ENCODE assay signal across 11 cellular contexts in the genomic region with DNA sequence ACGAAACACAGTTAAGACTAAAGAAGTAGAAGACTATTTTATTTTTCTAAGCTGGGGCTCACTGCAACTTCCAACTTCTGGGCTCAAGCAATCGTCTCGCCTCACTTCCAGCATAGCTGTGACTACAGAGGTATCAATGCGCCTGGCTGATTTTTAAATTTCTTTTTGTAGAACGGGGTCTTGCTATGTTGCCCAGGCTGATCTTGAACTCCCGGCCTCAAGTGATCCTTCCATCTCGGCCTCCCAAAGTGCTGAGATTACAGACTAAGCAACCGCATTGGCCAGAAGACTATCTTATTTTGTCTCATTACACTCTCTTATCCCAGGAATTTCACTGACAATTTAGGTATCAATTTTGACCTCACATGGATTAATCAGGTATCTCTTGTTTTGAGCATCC. TPM values are rescaled to one million over a fixed set of nuclear protein-coding genes. Genes with fewer than 3 reads are reported as not detected.
DNase-seq lines count a peak whose midpoint lies in the region; ATAC-seq and TF ChIP-seq lines count a peak whose summit lies in the region.
"Had no signal": no experiment of that assay in that cellular context is flagged by ENCODE, and none has a peak within 500 bp of the region (broad histone marks: within the 10 kb centered on the region; RNA-seq: fewer than 3 reads in every experiment).

No MANE protein-coding gene starts in this region.

- DNase-seq in heart left ventricle (no peak), left cardiac atrium (no peak), kidney epithelial cell (ENCODE audit: low read depth) (no peak), type B pancreatic cell (ENCODE audit: extremely low spot score, unreplicated experiment) (no peak), body of pancreas (no peak), HEK293T (ENCODE audit: extremely low spot score) (no peak)
- DNase-seq in activated naive CD8-positive, alpha-beta T cell treated with anti-CD3 and anti-CD28 coated beads, Interleukin-2, amount 50 U/mL, for 24 hours = no peak
- DNase-seq: DMS 273 treated with DMSO at 0.1 percent for 48 hours; NCI-H1417; stimulated activated naive CD4-positive, alpha-beta T cell had no signal

- H3K9me3 Mint-ChIP-seq in activated naive CD8-positive, alpha-beta T cell treated with anti-CD3 and anti-CD28 coated beads, Interleukin-2, amount 50 U/mL, for 24 hours = no peaks in the 10 kb centered on the region
- H3K9me3 Mint-ChIP-seq in type B pancreatic cell = no peaks in the 10 kb centered on the region

- no peaks in the 10 kb centered on the region for H3K27me3 Mint-ChIP-seq in activated naive CD8-positive, alpha-beta T cell treated with anti-CD3 and anti-CD28 coated beads, Interleukin-2, amount 50 U/mL, for 24 hours
- H3K27me3 Mint-ChIP-seq in type B pancreatic cell = no peaks in the 10 kb centered on the region

- CTCF ChIA-PET in HEK293T (lab: Yijun Ruan, JAX) = no interaction called here

- peak overlapping the region; percentile 95 for H3K27ac Mint-ChIP-seq in activated naive CD8-positive, alpha-beta T cell treated with anti-CD3 and anti-CD28 coated beads, Interleukin-2, amount 50 U/mL, for 24 hours
- H3K27ac Mint-ChIP-seq in type B pancreatic cell = peak overlapping the region; percentile 99

- H3K36me3 ChIP-seq in heart left ventricle = peaks cover 0 to 34% (median 8%) of the 10 kb centered on the region in 9 donors
- H3K36me3 ChIP-seq in kidney epithelial cell (ENCODE audit: control insufficient read depth, insufficient read depth, low read length) = no peaks in the 10 kb centered on the region
- no peaks in the 10 kb centered on the region for H3K36me3 ChIP-seq in body of pancreas (replicated peaks in 1 of 2; ENCODE audit: insufficient read depth in 1 of 2, low read depth in 2 of 2)

- no peak for TF ChIP-seq POLR2A in heart left ventricle (IDR thresholded peaks at IDR 0.05)
- TF ChIP-seq POLR2A in body of pancreas (IDR thresholded peaks at IDR 0.05) = no peak

- peaks cover 42% of the 10 kb centered on the region for H3K4me1 Mint-ChIP-seq in activated naive CD8-positive, alpha-beta T cell treated with anti-CD3 and anti-CD28 coated beads, Interleukin-2, amount 50 U/mL, for 24 hours
- H3K4me1 Mint-ChIP-seq in type B pancreatic cell (ENCODE audit: unreplicated experiment) = peaks cover 19% of the 10 kb centered on the region

- H3K4me1 ChIP-seq in heart left ventricle = peaks cover 0 to 49% (median 23%) of the 10 kb centered on the region in 12 donors
- peaks cover 32% of the 10 kb centered on the region for H3K4me1 ChIP-seq in body of pancreas

- WGBS in heart left ventricle, 4 donors = 92 to 98% (median 96%) methylated on average over 8 of the region's 8 CpGs
- WGBS in body of pancreas, 2 donors = 87 to 94% methylated on average over 8 of the region's 8 CpGs

- peak overlapping the region in 10 of 12 donors; percentile 75 to 93 (median 86) for H3K4me3 ChIP-seq in heart left ventricle
- peak overlapping the region; percentile 98 for H3K4me3 ChIP-seq in kidney epithelial cell (ENCODE audit: low read depth, low read length)
- H3K4me3 ChIP-seq in body of pancreas = no peak overlapping the region

- intact Hi-C loops in heart left ventricle (cut with DNase I) = loop anchor here in 6 of 10 donors (5.0 to 10.0 kb wide), 3 partner anchors 54 to 331 kb away; partner anchors contain the start of genes TRMT10A (in 6 of the 6) and DNAJB14 (in 3 of the 6)
- intact Hi-C loops in left cardiac atrium (cut with DNase I) = loop anchor here (5.0 to 10.0 kb wide), 3 partner anchors 52 to 331 kb away; partner anchors contain the start of genes DNAJB14 (in 1 of the 2) and TRMT10A (in 1 of the 2)
- intact Hi-C loops in body of pancreas (cut with DNase I) = no loop called here

- peaks cover 14% of the 10 kb centered on the region for H3K36me3 Mint-ChIP-seq in activated naive CD8-positive, alpha-beta T cell treated with anti-CD3 and anti-CD28 coated beads, Interleukin-2, amount 50 U/mL, for 24 hours (ENCODE audit: low read depth)
- H3K36me3 Mint-ChIP-seq in type B pancreatic cell = no peaks in the 10 kb centered on the region

- ATAC-seq in heart left ventricle (no peak), left cardiac atrium (no peak), body of pancreas (no peak), GM21619 (IDR thresholded peaks at IDR 0.05; ENCODE audit: unreplicated experiment) (no peak)
- ATAC-seq in activated naive CD8-positive, alpha-beta T cell treated with anti-CD3 and anti-CD28 coated beads, Interleukin-2, amount 50 U/mL, for 24 hours = no peak

- TF ChIP-seq CTCF in heart left ventricle (IDR thresholded peaks at IDR 0.05) = no peak
- TF ChIP-seq CTCF in kidney epithelial cell (IDR thresholded peaks at IDR 0.05; ENCODE audit: insufficient read depth, low read length, poor library complexity, severe bottlenecking) = no peak
- no peak for TF ChIP-seq CTCF in type B pancreatic cell (conservative IDR thresholded peaks at IDR 0.05)
- TF ChIP-seq CTCF in body of pancreas (IDR thresholded peaks at IDR 0.05) = no peak

- H3K27me3 ChIP-seq in heart left ventricle (no peaks in the 10 kb centered on the region), kidney epithelial cell (ENCODE audit: control insufficient read depth, insufficient read depth, low read length) (no peaks in the 10 kb centered on the region), body of pancreas (no peaks in the 10 kb centered on the region)

- POLR2A ChIA-PET in HEK293T (lab: Yijun Ruan, JAX) = interaction anchor here (0.7 kb wide), 1 partner anchor 305 kb away, joined by 3 read pairs; no protein-coding TSS in a partner anchor

- H3K4me3 Mint-ChIP-seq in activated naive CD8-positive, alpha-beta T cell treated with anti-CD3 and anti-CD28 coated beads, Interleukin-2, amount 50 U/mL, for 24 hours = peak overlapping the region; percentile 97
- H3K4me3 Mint-ChIP-seq in type B pancreatic cell = peak overlapping the region; percentile 99

- H3K9me3 ChIP-seq in heart left ventricle (no peaks in the 10 kb centered on the region), body of pancreas (no peaks in the 10 kb centered on the region)

- H3K27ac ChIP-seq in heart left ventricle = peak overlapping the region in 1 of 12 donors; percentile 87
- H3K27ac ChIP-seq in body of pancreas = peak overlapping the region in 1 of 4 donors; percentile 71

TF ChIP-seq in HEK293T, 16 proteins besides CTCF, POLR2A, EP300 and RAD21:
- TF ChIP-seq TARDBP (IDR thresholded peaks at IDR 0.05) (no peak), FOXK2 (IDR thresholded peaks at IDR 0.05) (no peak), ZNF384 (IDR thresholded peaks at IDR 0.05) (no peak), FOXA1 (IDR thresholded peaks at IDR 0.05) (no peak), SP1 (IDR thresholded peaks at IDR 0.05) (no peak), L3MBTL2 (conservative IDR thresholded peaks at IDR 0.05) (no peak), FOXM1 (IDR thresholded peaks at IDR 0.05; ENCODE audit: borderline replicate concordance) (no peak), HDGF (IDR thresholded peaks at IDR 0.05; ENCODE audit: borderline replicate concordance) (no peak), BHLHE40 (IDR thresholded peaks at IDR 0.05; ENCODE audit: borderline replicate concordance) (no peak), ARNT (IDR thresholded peaks at IDR 0.05) (no peak)
- TF ChIP-seq, protein P1, sequence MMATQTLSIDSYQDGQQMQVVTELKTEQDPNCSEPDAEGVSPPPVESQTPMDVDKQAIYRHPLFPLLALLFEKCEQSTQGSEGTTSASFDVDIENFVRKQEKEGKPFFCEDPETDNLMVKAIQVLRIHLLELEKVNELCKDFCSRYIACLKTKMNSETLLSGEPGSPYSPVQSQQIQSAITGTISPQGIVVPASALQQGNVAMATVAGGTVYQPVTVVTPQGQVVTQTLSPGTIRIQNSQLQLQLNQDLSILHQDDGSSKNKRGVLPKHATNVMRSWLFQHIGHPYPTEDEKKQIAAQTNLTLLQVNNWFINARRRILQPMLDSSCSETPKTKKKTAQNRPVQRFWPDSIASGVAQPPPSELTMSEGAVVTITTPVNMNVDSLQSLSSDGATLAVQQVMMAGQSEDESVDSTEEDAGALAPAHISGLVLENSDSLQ (IDR thresholded peaks at IDR 0.05) = no peak

RNA-seq across cellular contexts. Expression of gene LAMTOR3, which starts 1.2 kb away (rescaled TPM):
- total RNA-seq in heart left ventricle (10 to 100 TPM; 26.6 to 40.0 (median 32.9) TPM), left cardiac atrium (10 to 100 TPM; 29.2 to 32.3 TPM), kidney epithelial cell (60.7 and 71.4 TPM in 2 replicates), type B pancreatic cell (ENCODE audit: low replicate concordance) (47.1 and 54.0 TPM in 2 replicates), body of pancreas (10 to 100 TPM; 14.2 to 16.6 TPM)
- 10 to 100 TPM; 34.1 to 36.7 TPM for polyA plus RNA-seq in heart left ventricle

RNA-seq across cellular contexts. Expression of gene DNAJB14, which starts 53.4 kb away (rescaled TPM):
- total RNA-seq in heart left ventricle (10 to 100 TPM in 7 of 9 donors, 1 to 10 TPM in 2; 8.9 to 26.7 (median 16.2) TPM), left cardiac atrium (10 to 100 TPM; 25.3 to 29.0 TPM), kidney epithelial cell (20.6 and 21.8 TPM in 2 replicates), type B pancreatic cell (ENCODE audit: low replicate concordance) (39.8 and 43.5 TPM in 2 replicates), body of pancreas (10 to 100 TPM; 20.8 to 30.7 TPM)
- polyA plus RNA-seq in heart left ventricle = 10 to 100 TPM in 1 of 2 donors, 1 to 10 TPM in 1; 5.4 to 11.5 TPM

RNA-seq across cellular contexts. Expression of gene H2AZ1, which starts 57.0 kb away (rescaled TPM):
- 100 to 1,000 TPM in 3 of 9 donors, 10 to 100 TPM in 6; 41.1 to 160 (median 81.9) TPM for total RNA-seq in heart left ventricle
- 100 to 1,000 TPM in 1 of 2 donors, 10 to 100 TPM in 1; 57.3 to 255 TPM for polyA plus RNA-seq in heart left ventricle
- total RNA-seq in left cardiac atrium = 10 to 100 TPM; 74.2 to 92.1 TPM
- total RNA-seq in kidney epithelial cell = 254 and 388 TPM in 2 replicates
- 207 and 386 TPM in 2 replicates for total RNA-seq in type B pancreatic cell (ENCODE audit: low replicate concordance)
- 10 to 100 TPM; 31.3 to 47.7 TPM for total RNA-seq in body of pancreas

Comparison
In these comparisons a context has a peak if more than half of its experiments do, and no peak if none do; other contexts are left out.
1. H3K4me3 ChIP-seq: peak in heart left ventricle (10 of 12) and kidney epithelial cell (single experiment); none in body of pancreas (0 of 2).